In the genomic region with DNA sequence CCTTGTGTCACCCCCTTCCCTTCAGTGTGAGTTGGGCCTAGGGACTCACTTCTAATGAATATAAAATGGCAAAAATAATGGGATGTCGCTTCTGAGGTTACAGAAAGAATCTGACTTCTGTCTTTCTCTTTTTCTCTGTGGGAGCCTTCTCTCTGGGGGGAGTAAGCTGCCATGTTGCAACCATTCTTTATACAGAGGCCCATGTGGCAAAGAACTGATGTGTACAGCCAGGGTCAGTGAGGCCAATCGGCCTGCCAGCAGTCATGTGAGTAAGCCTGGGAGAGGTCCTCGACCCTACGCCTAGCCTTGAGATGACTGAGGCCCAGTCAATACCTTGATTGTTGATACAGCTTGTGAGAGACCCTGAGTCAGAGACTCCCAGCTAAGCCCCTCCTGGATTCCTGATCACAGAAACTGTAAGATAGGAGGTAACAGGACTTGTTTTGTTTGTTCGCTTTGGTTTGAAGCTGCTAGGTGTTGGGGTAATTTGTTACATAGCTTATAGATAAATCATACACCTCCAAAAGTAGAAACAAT, we compare ENCODE assay signal across 9 cellular contexts. TPM values are rescaled to one million over a fixed set of nuclear protein-coding genes. Genes with fewer than 3 reads are reported as not detected.
DNase-seq lines count a peak whose midpoint lies in the region; ATAC-seq, FAIRE-seq and TF ChIP-seq lines count a peak whose summit lies in the region.
"Had no signal": no experiment of that assay in that cellular context is flagged by ENCODE, and none has a peak within 500 bp of the region (broad histone marks: within the 10 kb centered on the region; RNA-seq: fewer than 3 reads in every experiment).

No MANE protein-coding gene starts in this region.

- H3F3A ChIP-seq in SK-N-SH (replicated peaks; ENCODE audit: insufficient read depth) = peaks cover 19% of the 10 kb centered on the region
- no peaks in the 10 kb centered on the region for H3F3A ChIP-seq in smooth muscle cell (ENCODE audit: low read depth)

- H3K9me3 Mint-ChIP-seq in activated CD4-positive, alpha-beta memory T cell treated with anti-CD3 and anti-CD28 coated beads for 36 hours = no peaks in the 10 kb centered on the region

- no peaks in the 10 kb centered on the region for H3K27me3 ChIP-seq in SK-N-SH (ENCODE audit: insufficient read depth)
- H3K27me3 ChIP-seq in smooth muscle cell (ENCODE audit: low read depth) = no peaks in the 10 kb centered on the region
- no peaks in the 10 kb centered on the region for H3K27me3 ChIP-seq in pancreas

- no peaks in the 10 kb centered on the region for H3K36me3 Mint-ChIP-seq in activated CD4-positive, alpha-beta memory T cell treated with anti-CD3 and anti-CD28 coated beads for 36 hours

- TF ChIP-seq RAD21 in SK-N-SH (IDR thresholded peaks at IDR 0.05; ENCODE audit: low read length) = no peak

- CTCF ChIA-PET in SK-N-SH (lab: Yijun Ruan, JAX) = interaction anchor here (0.6 to 3.9 kb wide), 8 partner anchors 15 to 685 kb away, joined by 3 to 66 read pairs (median 4); no protein-coding TSS in a partner anchor
- CTCF ChIA-PET in activated CD4-positive, alpha-beta memory T cell treated with anti-CD3 and anti-CD28 coated beads for 36 hours (lab: Charles Lee) = interaction anchor here (2.7 to 2.8 kb wide), 3 partner anchors 9 to 228 kb away, joined by 14 to 30 read pairs (median 26); no protein-coding TSS in a partner anchor

- POLR2A ChIA-PET in SK-N-SH (lab: Yijun Ruan, JAX) = interaction anchor here (4.0 kb wide), 1 partner anchor 17 kb away, joined by 89 read pairs; no protein-coding TSS in a partner anchor
- POLR2A ChIA-PET in activated CD4-positive, alpha-beta memory T cell treated with anti-CD3 and anti-CD28 coated beads for 36 hours (lab: Charles Lee) = no interaction called here

- peak overlapping the region; percentile 87 for H3K4me2 ChIP-seq in SK-N-SH
- peak overlapping the region; percentile 88 for H3K4me2 ChIP-seq in smooth muscle cell

- H3K36me3 ChIP-seq in SK-N-SH (replicated peaks in 1 of 2; ENCODE audit: control insufficient read depth in 1 of 2, insufficient read depth in 2 of 2, low read length in 1 of 2) (peaks cover 13 to 22% of the 10 kb centered on the region in 2 experiments), smooth muscle cell (ENCODE audit: low read depth) (no peaks in the 10 kb centered on the region), pancreas (no peaks in the 10 kb centered on the region)

- DNase-seq in SK-N-SH (no peak), glomerular visceral epithelial cell (ENCODE audit: extremely low spot score) (peak; percentile 16), smooth muscle cell (lab: John Stamatoyannopoulos, UW; ENCODE audit: unreplicated experiment) (no peak), posterior cingulate gyrus (no peak), pancreas (no peak), NCI-H524 treated with DMSO at 0.1 percent for 48 hours (lab: John Stamatoyannopoulos, UW) (no peak)
- no peak for DNase-seq in activated CD4-positive, alpha-beta memory T cell treated with anti-CD3 and anti-CD28 coated beads for 36 hours

- H4K20me1 ChIP-seq in SK-N-SH (ENCODE audit: insufficient read depth) (peaks cover 37% of the 10 kb centered on the region), smooth muscle cell (ENCODE audit: low read depth) (peaks cover 60% of the 10 kb centered on the region)

- intact Hi-C loops in activated CD4-positive, alpha-beta memory T cell treated with anti-CD3 and anti-CD28 coated beads for 36 hours (cut with micrococcal nuclease) = loop anchor here (5.0 kb wide), 1 partner anchor 163 kb away; no protein-coding TSS in a partner anchor
- intact Hi-C loops in posterior cingulate gyrus (cut with DNase I) (loop anchor here (2.0 kb wide), 1 partner anchor 15 kb away; no protein-coding TSS in a partner anchor), pancreas (cut with DNase I) (no loop called here)

- H3K4me1 ChIP-seq in SK-N-SH (ENCODE audit: control insufficient read depth in 1 of 2, insufficient read depth in 2 of 2, low read depth in 1 of 2, low read length in 1 of 2) (peaks cover 13 to 17% of the 10 kb centered on the region in 2 experiments; a peak in 3 of 4 replicates), smooth muscle cell (ENCODE audit: low read depth) (peaks cover 49% of the 10 kb centered on the region), pancreas (peaks cover 8 to 20% (median 18%) of the 10 kb centered on the region in 3 donors)

- TF ChIP-seq CTCF in SK-N-SH (IDR thresholded peaks at IDR 0.05) (no peak), smooth muscle cell (IDR thresholded peaks at IDR 0.05; ENCODE audit: borderline replicate concordance, insufficient read depth, poor library complexity, severe bottlenecking) (no peak), pancreas (IDR thresholded peaks at IDR 0.05) (no peak)

- H3K27me3 Mint-ChIP-seq in activated CD4-positive, alpha-beta memory T cell treated with anti-CD3 and anti-CD28 coated beads for 36 hours = no peaks in the 10 kb centered on the region

- H3K27ac Mint-ChIP-seq in activated CD4-positive, alpha-beta memory T cell treated with anti-CD3 and anti-CD28 coated beads for 36 hours = no peak overlapping the region

- H3K4me3 ChIP-seq in SK-N-SH (ENCODE audit: low read depth in 2 of 2, low read length in 1 of 2) (peak overlapping the region; percentile 90 to 91), smooth muscle cell (peak overlapping the region; percentile 87), pancreas (peak overlapping the region in 2 of 4 donors; percentile 60 to 76)

- peaks cover 3% of the 10 kb centered on the region; the same call in 1 of the 2 replicates for H3K9me2 ChIP-seq in SK-N-SH

- peak overlapping the region; percentile 86; the same call in 1 of the 2 replicates for H3K9ac ChIP-seq in SK-N-SH
- peak overlapping the region; percentile 91 for H3K9ac ChIP-seq in smooth muscle cell (ENCODE audit: low read depth)

- H3K4me1 Mint-ChIP-seq in activated CD4-positive, alpha-beta memory T cell treated with anti-CD3 and anti-CD28 coated beads for 36 hours (ENCODE audit: low read depth) = peaks cover 25% of the 10 kb centered on the region

- ATAC-seq in SK-N-SH treated with all-trans-retinoic acid at 6 μM for 48 hours = no peak
- ATAC-seq in pancreas = no peak

- TF ChIP-seq EP300 in SK-N-SH (IDR thresholded peaks at IDR 0.05; ENCODE audit: borderline replicate concordance in 1 of 2, low read depth in 1 of 2, low read length in 1 of 2) = no peak

- H3K9me3 ChIP-seq in SK-N-SH (no peaks in the 10 kb centered on the region; the same call in 1 of the 2 replicates), smooth muscle cell (replicated peaks; ENCODE audit: low read depth) (no peaks in the 10 kb centered on the region), pancreas (no peaks in the 10 kb centered on the region)

- H3K27ac ChIP-seq in SK-N-SH (ENCODE audit: low read depth in 2 of 2, low read length in 1 of 2) (peak overlapping the region; percentile 91 to 98; a peak in 3 of 4 replicates), smooth muscle cell (ENCODE audit: low read depth) (peak overlapping the region; percentile 87), pancreas (peak overlapping the region in 2 of 4 donors; percentile 23 to 35)

- WGBS in SK-N-SH (ENCODE audit: low lambda C conversion rate) = 65% methylated on average over 5 of the region's 5 CpGs
- WGBS in smooth muscle cell (ENCODE audit: low lambda C conversion rate) = 49% methylated on average over 5 of the region's 5 CpGs
- WGBS in pancreas, 2 donors = 43 to 45% methylated on average over 5 of the region's 5 CpGs

- FAIRE-seq in pancreas (lab: Jason Lieb, UNC) = no peak

- H2AFZ ChIP-seq in SK-N-SH (ENCODE audit: low read depth) (no peak overlapping the region), smooth muscle cell (ENCODE audit: low read depth) (no peak overlapping the region)

- peaks cover 59% of the 10 kb centered on the region for H3K79me2 ChIP-seq in SK-N-SH (ENCODE audit: insufficient read depth)
- H3K79me2 ChIP-seq in smooth muscle cell (ENCODE audit: low read depth) = peaks cover 62% of the 10 kb centered on the region

- peak overlapping the region; percentile 86 for H3K4me3 Mint-ChIP-seq in activated CD4-positive, alpha-beta memory T cell treated with anti-CD3 and anti-CD28 coated beads for 36 hours

TF ChIP-seq in SK-N-SH, 30 proteins besides CTCF, POLR2A, EP300 and RAD21 (continues in another document):
- TF ChIP-seq ELF1 (IDR thresholded peaks at IDR 0.05) (no peak), YY1 (IDR thresholded peaks at IDR 0.05; ENCODE audit: low read depth) (no peak), SMC3 (IDR thresholded peaks at IDR 0.05; ENCODE audit: low read depth, low read length) (no peak), NFIC (IDR thresholded peaks at IDR 0.05; ENCODE audit: borderline replicate concordance) (no peak), FOSL2 (IDR thresholded peaks at IDR 0.05; ENCODE audit: borderline replicate concordance, low read depth) (no peak), MEF2A (IDR thresholded peaks at IDR 0.05; ENCODE audit: borderline replicate concordance, low read depth) (no peak)

RNA-seq across cellular contexts. Expression of gene TCAF1, which starts 1.7 kb away (rescaled TPM):
- polyA plus RNA-seq in SK-N-SH (2012; rRNA removed) = 59.0 and 69.0 TPM in 2 replicates
- polyA plus RNA-seq in SK-N-SH (2012; cell fraction: cytosol; rRNA removed) = 54.1 and 62.5 TPM in 2 replicates
- polyA plus RNA-seq in SK-N-SH (2012; cell fraction: nucleus; rRNA removed) = 47.1 and 55.9 TPM in 2 replicates
- total RNA-seq in activated CD4-positive, alpha-beta memory T cell treated with anti-CD3 and anti-CD28 coated beads for 36 hours = 10 to 100 TPM; 25.8 to 26.1 TPM
- total RNA-seq in smooth muscle cell = 177 and 237 TPM in 2 replicates
- polyA plus RNA-seq in smooth muscle cell = 108 and 147 TPM in 2 replicates
- 10 to 100 TPM; 12.4 to 30.5 (median 19.2) TPM for total RNA-seq in pancreas
- polyA plus RNA-seq in pancreas = 10 to 100 TPM in 1 of 2 donors, 1 to 10 TPM in 1; 9.1 to 20.4 TPM

RNA-seq across cellular contexts. Expression of gene OR2F2, which starts 34.7 kb away (rescaled TPM):
- polyA plus RNA-seq in SK-N-SH (2012; rRNA removed) = 0.07 and 0.13 TPM in 2 replicates
- 0.05 and 0.07 TPM in 2 replicates for polyA plus RNA-seq in SK-N-SH (2012; cell fraction: cytosol; rRNA removed)
- polyA plus RNA-seq in SK-N-SH (2012; cell fraction: nucleus; rRNA removed) = 0.20 and 0.21 TPM in 2 replicates
- total RNA-seq in activated CD4-positive, alpha-beta memory T cell treated with anti-CD3 and anti-CD28 coated beads for 36 hours = not detected
- total RNA-seq in smooth muscle cell = not detected in 2 replicates
- polyA plus RNA-seq in smooth muscle cell = not detected in 2 replicates
- total RNA-seq in pancreas = not detected
- not detected for polyA plus RNA-seq in pancreas
- total RNA-seq: A172 had no signal

RNA-seq across cellular contexts. Expression of gene OR2F1, which starts 54.3 kb away (rescaled TPM):
- polyA plus RNA-seq in SK-N-SH (2012; rRNA removed) (0.10 TPM in 2 replicates), smooth muscle cell (not detected in 2 replicates), pancreas (not detected)
- polyA plus RNA-seq in SK-N-SH (2012; cell fraction: cytosol; rRNA removed) = under 0.01 and 0.03 TPM in 2 replicates
- 0.15 TPM in 1 of 2 replicates, not detected in the other for polyA plus RNA-seq in SK-N-SH (2012; cell fraction: nucleus; rRNA removed)
- total RNA-seq in activated CD4-positive, alpha-beta memory T cell treated with anti-CD3 and anti-CD28 coated beads for 36 hours = not detected
- total RNA-seq in smooth muscle cell (not detected in 2 replicates), pancreas (not detected)
- total RNA-seq: A172 had no signal

Comparison
In these comparisons a context has a peak if more than half of its experiments do, and no peak if none do; other contexts are left out.
1. intact Hi-C loops: an anchor here in activated CD4-positive, alpha-beta memory T cell treated with anti-CD3 and anti-CD28 coated beads for 36 hours (5.0 kb wide) and posterior cingulate gyrus (2.0 kb wide); none called in pancreas.